In genomic region chr6:56144538-56145324, GRCh38 we compare ENCODE assay signal across 21 cellular contexts.
A peak's percentile ranks its signal among the peaks of the same experiment; 100 is the strongest.
DNase-seq lines count a peak whose midpoint lies in the region; ATAC-seq, FAIRE-seq and TF ChIP-seq lines count a peak whose summit lies in the region.
"Had no signal": no experiment of that assay in that cellular context is flagged by ENCODE, and none has a peak within 500 bp of the region (broad histone marks: within the 10 kb centered on the region; RNA-seq: fewer than 3 reads in every experiment).

No MANE protein-coding gene starts in this region.

- H3K9me3 ChIP-seq in HepG2 (ENCODE audit: low read length), result no peaks in the 10 kb centered on the region
- H3K9me3 ChIP-seq: left ventricle myocardium inferior, right atrium auricular region, SJCRH30, upper lobe of left lung had no signal

- no TSS peak for BruUV-seq in HepG2 (replicated peaks; lab: Mats Ljungman, UMichigan)

- no peak for TF ChIP-seq CTCF in epithelial cell of proximal tubule (conservative IDR thresholded peaks at IDR 0.05; ENCODE audit: low read depth, low read length)
- TF ChIP-seq CTCF in retinal pigment epithelial cell (conservative IDR thresholded peaks at IDR 0.05; ENCODE audit: low read depth, low read length), result no peak
- no peak for TF ChIP-seq CTCF in HepG2 (CRISPR knock-in tag; IDR thresholded peaks at IDR 0.05)

- TF ChIP-seq POLR2A in HepG2 (IDR thresholded peaks at IDR 0.05; ENCODE audit: insufficient read depth in 1 of 2, low read depth in 2 of 2, low read length in 2 of 2), result no peak

- no peaks in the 10 kb centered on the region for H3K27me3 ChIP-seq in HepG2 (ENCODE audit: control insufficient read depth in 1 of 2, insufficient read depth in 2 of 2, low read length in 2 of 2)
- H3K27me3 ChIP-seq: hepatocyte, right atrium auricular region, SJCRH30, upper lobe of left lung had no signal

- H2AFZ ChIP-seq in HepG2 (ENCODE audit: low read length), result no peak overlapping the region
- H2AFZ ChIP-seq: hepatocyte had no signal

- in situ Hi-C loops in HepG2 (cut with HindIII; ENCODE audit: extremely low pct_ligation_motif_present, low pct_unique_long_range_greater_than_20kb), result no loop called here

- ATAC-seq in HG02938 (IDR thresholded peaks at IDR 0.05; ENCODE audit: unreplicated experiment) (no peak), HepG2 (no peak), GM18502 (IDR thresholded peaks at IDR 0.05; ENCODE audit: poor library complexity, unreplicated experiment) (no peak)
- ATAC-seq: activated CD8-positive, alpha-beta T cell treated with anti-CD3 and anti-CD28 coated beads, Interleukin-2, amount 10 ng/mL, durations not matched to agents 7 days and 5 days; CD8-positive, alpha-beta T cell; stimulated activated effector memory CD8-positive, alpha-beta T cell treated with anti-CD3 and anti-CD28 coated beads, Interleukin-12 subunit alpha, Interleukin-12 subunit beta, amount 100 ng/mL, for 72 hours had no signal

- DNase-seq in EL (peak; percentile 58), RKO (ENCODE audit: low spot score) (peak; percentile 62), epithelial cell of proximal tubule (ENCODE audit: low read depth) (peak; percentile 3), retinal pigment epithelial cell (ENCODE audit: low read depth) (peak; percentile 11), SHP77 (lab: John Stamatoyannopoulos, UW) (no peak), HepG2 (ENCODE audit: low spot score) (no peak)
- DNase-seq: activated CD8-positive, alpha-beta T cell treated with anti-CD3 and anti-CD28 coated beads, Interleukin-2, amount 10 ng/mL, durations not matched to agents 7 days and 5 days; activated effector memory CD4-positive, alpha-beta T cell treated with Interleukin-2 at 50 U/mL for 16 hours; CD8-positive, alpha-beta T cell; effector memory CD4-positive, alpha-beta T cell; H7; left ventricle myocardium inferior; NCI-H2029 treated with DMSO at 0.1 percent for 48 hours; SJCRH30; stimulated activated CD4-positive, alpha-beta T cell treated with anti-CD3 and anti-CD28 coated beads, Interleukin-4, amount 100 ng/mL, for 4 hours; upper lobe of left lung had no signal

- no peak overlapping the region for H3K27ac ChIP-seq in HepG2 (ENCODE audit: extremely low read length, insufficient read depth, low read length)
- H3K27ac ChIP-seq: hepatocyte, left ventricle myocardium inferior, right atrium auricular region, SJCRH30, upper lobe of left lung had no signal

- TF ChIP-seq EP300 in HepG2 (IDR thresholded peaks at IDR 0.05; ENCODE audit: low read depth in 2 of 2, low read length in 2 of 2) (no peak), HepG2 (CRISPR knock-in tag; IDR thresholded peaks at IDR 0.05; ENCODE audit: borderline replicate concordance) (no peak)

- H3K4me2 ChIP-seq in HepG2 (ENCODE audit: low read depth, low read length), result no peak overlapping the region
- H3K4me2 ChIP-seq: hepatocyte had no signal

- no peaks in the 10 kb centered on the region for H3K36me3 ChIP-seq in HepG2 (replicated peaks in 1 of 2; ENCODE audit: control insufficient read depth in 1 of 2, insufficient read depth in 2 of 2, low read length in 2 of 2)
- H3K36me3 ChIP-seq: left ventricle myocardium inferior, right atrium auricular region, SJCRH30, upper lobe of left lung had no signal

- H3K9ac ChIP-seq in HepG2 (ENCODE audit: insufficient read depth, low read depth, low read length), result no peak overlapping the region

- no peaks in the 10 kb centered on the region for H4K20me1 ChIP-seq in HepG2 (ENCODE audit: insufficient read depth, low read length)

- no peaks in the 10 kb centered on the region for H3K79me2 ChIP-seq in HepG2 (ENCODE audit: insufficient read depth, low read length)
- H3K79me2 ChIP-seq: hepatocyte had no signal

- CTCF ChIA-PET in HepG2 (lab: Yijun Ruan, JAX; ENCODE audit: low intra/inter-chr PET ratio, low total read pairs), result no interaction called here

- WGBS in HepG2 (ENCODE audit: low lambda C conversion rate), result 8% methylated on average over 4 of the region's 4 CpGs

- no peaks in the 10 kb centered on the region for H3K4me1 ChIP-seq in HepG2 (ENCODE audit: insufficient read depth, low read length)
- H3K4me1 ChIP-seq: left ventricle myocardium inferior, right atrium auricular region, SJCRH30, upper lobe of left lung had no signal

- FAIRE-seq in HepG2 (lab: Jason Lieb, UNC), result no peak

- intact Hi-C loops in HepG2 (cut with micrococcal nuclease; ENCODE audit: unreplicated experiment), result no loop called here

- no peak for TF ChIP-seq RAD21 in HepG2 (CRISPR knock-in tag; IDR thresholded peaks at IDR 0.05)

- POLR2A ChIA-PET in HepG2 (lab: Yijun Ruan, JAX), result no interaction called here

- H3K4me3 ChIP-seq in epithelial cell of proximal tubule (ENCODE audit: low read depth, low read length) (no peak overlapping the region), retinal pigment epithelial cell (ENCODE audit: low read length) (no peak overlapping the region), HepG2 (replicated peaks in 1 of 3; ENCODE audit: insufficient read depth in 1 of 3, low read depth in 2 of 3, low read length in 3 of 3) (no peak overlapping the region)
- H3K4me3 ChIP-seq: hepatocyte, left ventricle myocardium inferior, right atrium auricular region, SJCRH30, upper lobe of left lung had no signal

TF ChIP-seq in HepG2, 621 proteins besides CTCF, POLR2A, EP300 and RAD21 (continues in another document):
- TF ChIP-seq DR1 (CRISPR knock-in tag; IDR thresholded peaks at IDR 0.05), result no peak
- TF ChIP-seq ZNF260 (CRISPR knock-in tag; IDR thresholded peaks at IDR 0.05; ENCODE audit: borderline replicate concordance, low read depth), result no peak
- no peak for TF ChIP-seq HDAC2 (CRISPR knock-in tag; IDR thresholded peaks at IDR 0.05)
- no peak for TF ChIP-seq ZNF550 (CRISPR knock-in tag; IDR thresholded peaks at IDR 0.05; ENCODE audit: borderline replicate concordance)
- no peak for TF ChIP-seq ATF2 (CRISPR knock-in tag; IDR thresholded peaks at IDR 0.05)
- TF ChIP-seq, protein P1, sequence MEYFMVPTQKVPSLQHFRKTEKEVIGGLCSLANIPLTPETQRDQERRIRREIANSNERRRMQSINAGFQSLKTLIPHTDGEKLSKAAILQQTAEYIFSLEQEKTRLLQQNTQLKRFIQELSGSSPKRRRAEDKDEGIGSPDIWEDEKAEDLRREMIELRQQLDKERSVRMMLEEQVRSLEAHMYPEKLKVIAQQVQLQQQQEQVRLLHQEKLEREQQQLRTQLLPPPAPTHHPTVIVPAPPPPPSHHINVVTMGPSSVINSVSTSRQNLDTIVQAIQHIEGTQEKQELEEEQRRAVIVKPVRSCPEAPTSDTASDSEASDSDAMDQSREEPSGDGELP (IDR thresholded peaks at IDR 0.05; ENCODE audit: borderline replicate concordance, low read depth), result no peak
- no peak for TF ChIP-seq ZNF563 (CRISPR knock-in tag; IDR thresholded peaks at IDR 0.05)
- no peak for TF ChIP-seq ZNF709 (CRISPR knock-in tag; IDR thresholded peaks at IDR 0.05)
- TF ChIP-seq GFI1 (CRISPR knock-in tag; IDR thresholded peaks at IDR 0.05; ENCODE audit: borderline replicate concordance), result no peak
- no peak for TF ChIP-seq TOPORS (CRISPR knock-in tag; IDR thresholded peaks at IDR 0.05)
- no peak for TF ChIP-seq THRA (CRISPR knock-in tag; IDR thresholded peaks at IDR 0.05; ENCODE audit: borderline replicate concordance)
- TF ChIP-seq BORCS8-MEF2B (CRISPR knock-in tag; IDR thresholded peaks at IDR 0.05), result no peak
- no peak for TF ChIP-seq ZNF558 (CRISPR knock-in tag; IDR thresholded peaks at IDR 0.05; ENCODE audit: borderline replicate concordance)
- TF ChIP-seq MLXIP (CRISPR knock-in tag; IDR thresholded peaks at IDR 0.05; ENCODE audit: borderline replicate concordance), result no peak

Comparison
In these comparisons a context has a peak if more than half of its experiments do, and no peak if none do; other contexts are left out.
1. DNase-seq: peak in EL (single experiment), RKO (single experiment), epithelial cell of proximal tubule (single experiment) and retinal pigment epithelial cell (single experiment); none in SHP77 (0 of 2) and HepG2 (single experiment).